In the genomic region with DNA sequence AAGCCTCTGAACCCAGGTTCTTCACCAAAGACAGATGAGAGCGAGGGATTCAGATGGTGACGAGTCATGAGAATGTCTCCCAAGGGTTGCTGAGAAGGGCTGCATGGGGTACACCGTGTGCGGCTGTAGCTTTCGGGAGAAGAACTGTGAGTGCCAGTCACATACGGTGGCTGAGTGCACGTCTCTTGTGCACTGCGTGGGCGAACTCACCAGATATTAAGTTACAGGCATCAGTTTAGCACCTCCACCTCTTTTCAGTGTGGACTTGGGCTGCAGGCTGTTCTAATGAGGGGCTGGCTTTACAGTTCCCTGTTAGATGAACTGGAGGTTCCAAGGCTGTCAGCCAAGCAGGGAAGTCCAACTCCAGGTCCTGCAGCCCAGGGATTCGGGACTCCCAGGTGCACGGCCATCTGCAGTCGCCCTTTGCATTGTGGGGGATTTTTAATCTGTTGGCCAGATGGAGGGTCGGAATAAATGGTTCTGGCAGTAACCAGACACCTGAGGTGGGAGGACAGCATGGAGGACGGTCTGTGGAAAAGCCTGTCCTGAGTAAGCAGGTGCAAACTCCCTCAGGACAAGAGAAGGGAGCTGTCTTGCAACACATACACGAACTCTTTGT, we compare ENCODE assay signal across 34 cellular contexts. TPM values are rescaled to one million over a fixed set of nuclear protein-coding genes. Genes with fewer than 3 reads are reported as not detected.
DNase-seq lines count a peak whose midpoint lies in the region; ATAC-seq lines count a peak whose summit lies in the region.
"Had no signal": no experiment of that assay in that cellular context is flagged by ENCODE, and none has a peak within 500 bp of the region (broad histone marks: within the 10 kb centered on the region; RNA-seq: fewer than 3 reads in every experiment).

No MANE protein-coding gene starts in this region.

- no peak for ATAC-seq in GM21423 (IDR thresholded peaks at IDR 0.05; ENCODE audit: unreplicated experiment)
- ATAC-seq: A549; activated CD4-positive, alpha-beta T cell treated with anti-CD3 and anti-CD28 coated beads for 36 hours; activated T-cell treated with anti-CD3 and anti-CD28 coated beads, Interleukin-2, amount 50 U/mL, for 4 hours; CD8-positive, alpha-beta T cell; effector memory CD8-positive, alpha-beta T cell; gastrocnemius medialis; HCT116; left lung; Panc1 had no signal

- peak; percentile 60 for DNase-seq in COLO668 (lab: John Stamatoyannopoulos, UW; ENCODE audit: unreplicated experiment)
- DNase-seq in NCI-H1092 treated with DMSO at 0.1 percent for 48 hours (lab: John Stamatoyannopoulos, UW) = peak; percentile 77
- peak; percentile 80 for DNase-seq in NCI-H82 (lab: John Stamatoyannopoulos, UW)
- peak; percentile 45 to 66 for DNase-seq in cerebellar nuclear complex (lab: John Stamatoyannopoulos, UW)
- no peak for DNase-seq in ureter (ENCODE audit: low spot score)
- DNase-seq in HCEC 1CT = no peak
- DNase-seq in activated effector memory CD4-positive, alpha-beta T cell treated with anti-CD3 and anti-CD28 coated beads, Interleukin-2, amount 50 U/mL, for 16 hours = no peak
- DNase-seq: activated CD4-positive, alpha-beta T cell treated with anti-CD3 and anti-CD28 coated beads for 36 hours; activated naive CD4-positive, alpha-beta T cell; activated T-cell treated with anti-CD3 and anti-CD28 coated beads, Interleukin-2, amount 50 U/mL, for 4 hours; adrenal gland; brain microvascular endothelial cell; CD8-positive, alpha-beta T cell; effector memory CD8-positive, alpha-beta T cell; esophagus squamous epithelium; gastrocnemius medialis; GDM1; hippocampal formation; immature natural killer cell; left lung; naive B cell; NCI-H2227 treated with DMSO at 0.1 percent for 48 hours; NK-92 treated with Interleukin-12 subunit alpha and Interleukin-12 subunit beta, amount 100 ng/mL, for 24 hours; small intestine; stimulated activated CD4-positive, alpha-beta T cell treated with anti-CD3 and anti-CD28 coated beads, Interleukin-2, amount 100 ng/mL, for 24 hours; trophoblast cell had no signal

RNA-seq across cellular contexts. Expression of a gene that starts 26.5 kb away (rescaled TPM):
- not detected for total RNA-seq in ureter
- total RNA-seq: activated CD4-positive, alpha-beta T cell treated with anti-CD3 and anti-CD28 coated beads for 36 hours; activated CD8-positive, alpha-beta memory T cell treated with anti-CD3 and anti-CD28 coated beads for 36 hours; activated T-cell treated with anti-CD3 and anti-CD28 coated beads, Interleukin-2, amount 50 U/mL, for 4 hours; adrenal gland; CD8-positive, alpha-beta T cell; esophagus squamous epithelium; gastrocnemius medialis; left lung; mesenteric fat pad; osteoblast; SK-MEL-5 had no signal

RNA-seq across cellular contexts. Expression of a gene that starts 59.0 kb away (rescaled TPM):
- not detected for total RNA-seq in ureter
- total RNA-seq: CD8-positive, alpha-beta T cell had no signal

RNA-seq across cellular contexts. Expression of a gene that starts 59.7 kb away (rescaled TPM):
- total RNA-seq in ureter = 58.9 TPM

Comparison
In these comparisons a context has a peak if more than half of its experiments do, and no peak if none do; other contexts are left out.
1. DNase-seq: peak in COLO668 (single experiment), NCI-H1092 treated with DMSO at 0.1 percent for 48 hours (single experiment), NCI-H82 (single experiment) and cerebellar nuclear complex (2 of 2); none in ureter (single experiment), HCEC 1CT (single experiment) and activated effector memory CD4-positive, alpha-beta T cell treated with anti-CD3 and anti-CD28 coated beads, Interleukin-2, amount 50 U/mL, for 16 hours (single experiment).